ENCODE assay signal across 9 cellular contexts in the genomic region with DNA sequence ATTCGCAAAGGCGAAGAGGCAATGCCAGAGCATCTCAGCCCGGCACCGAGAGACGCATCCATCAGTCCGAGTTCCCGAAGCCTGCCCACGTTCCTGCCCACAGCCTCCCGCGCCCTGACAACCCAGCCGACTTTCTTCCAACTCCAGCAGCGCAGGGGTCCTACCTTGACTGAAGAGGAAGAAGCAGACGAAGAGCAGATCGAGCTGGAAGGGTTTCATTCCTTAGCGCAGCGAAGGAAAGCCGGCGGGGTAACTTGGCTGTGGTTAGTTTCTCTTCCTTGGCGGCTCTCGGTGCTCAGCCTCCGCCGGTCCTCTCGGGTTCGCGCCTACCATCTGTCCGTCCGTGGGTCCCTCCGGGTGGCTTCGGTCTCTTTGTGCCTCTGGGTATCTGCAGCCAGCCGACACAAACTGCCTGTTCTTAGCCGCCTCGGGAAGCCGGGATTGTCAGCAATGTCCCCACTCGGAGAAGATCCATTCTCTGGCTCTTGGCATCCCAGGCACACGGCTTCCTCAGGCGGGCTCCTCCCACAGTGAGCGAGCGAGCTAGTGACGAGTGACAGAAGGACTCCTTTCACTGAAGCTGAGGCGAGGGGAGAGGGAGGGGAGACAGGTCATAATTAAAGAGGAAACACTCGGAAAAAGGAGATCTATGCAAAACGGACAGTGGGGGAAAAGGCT. TPM values are rescaled to one million over a fixed set of nuclear protein-coding genes. Genes with fewer than 3 reads are reported as not detected.
DNase-seq lines count a peak whose midpoint lies in the region; ATAC-seq and TF ChIP-seq lines count a peak whose summit lies in the region.
"Had no signal": no experiment of that assay in that cellular context is flagged by ENCODE, and none has a peak within 500 bp of the region (broad histone marks: within the 10 kb centered on the region; RNA-seq: fewer than 3 reads in every experiment).

Gene KIRREL3 (minus strand): TSS at position 480 of the 678 bp plus-strand sequence.

- H3K4me1 ChIP-seq in heart right ventricle (peaks cover 0 to 18% (median 9%) of the 10 kb centered on the region in 9 donors), lower lobe of right lung (peaks cover 9% of the 10 kb centered on the region)

- DNase-seq in heart right ventricle (peak in 1 of 2 donors; percentile 17), cardiac septum (ENCODE audit: low spot score) (no peak), coronary artery (ENCODE audit: low spot score) (no peak), lower lobe of right lung (no peak), T-helper 9 cell (no peak)
- no peak for DNase-seq in stimulated activated CD4-positive, alpha-beta T cell treated with anti-CD3 and anti-CD28 coated beads, Interleukin-4, amount 100 ng/mL, for 24 hours
- DNase-seq in effector CD4-positive, alpha-beta T cell = no peak
- DNase-seq: activated T-cell treated with anti-CD3 and anti-CD28 coated beads, Interleukin-2, amount 50 U/mL, for 1 hour had no signal

- H3K27ac ChIP-seq in heart right ventricle (no peak within 1 kb of the TSS), coronary artery (no peak within 1 kb of the TSS), lower lobe of right lung (no peak within 1 kb of the TSS)

- intact Hi-C loops in heart right ventricle (cut with DNase I) (loop anchor here in 1 of 10 donors (5.0 kb wide), 1 partner anchor 347 kb away; no protein-coding TSS in a partner anchor), cardiac septum (cut with DNase I) (no loop called here), lower lobe of right lung (cut with DNase I) (no loop called here)

- peak within 1 kb of the TSS in 9 of 10 donors; percentile 4 to 52 (median 39) for H3K4me3 ChIP-seq in heart right ventricle
- H3K4me3 ChIP-seq in coronary artery = peak within 1 kb of the TSS; percentile 65
- H3K4me3 ChIP-seq in lower lobe of right lung = peak within 1 kb of the TSS; percentile 43

- H3K27me3 ChIP-seq in heart right ventricle (peaks cover 13 to 98% (median 92%) of the 10 kb centered on the region in 7 donors), lower lobe of right lung (ENCODE audit: low read depth) (peaks cover 87% of the 10 kb centered on the region)

- H3K9me3 ChIP-seq in heart right ventricle = no peaks in the 10 kb centered on the region
- no peaks in the 10 kb centered on the region for H3K9me3 ChIP-seq in lower lobe of right lung

- TF ChIP-seq CTCF in heart right ventricle (IDR thresholded peaks at IDR 0.05) = no peak
- TF ChIP-seq CTCF in coronary artery (IDR thresholded peaks at IDR 0.05) = no peak
- TF ChIP-seq CTCF in lower lobe of right lung (IDR thresholded peaks at IDR 0.05) = no peak

- ATAC-seq in heart right ventricle (peak in 3 of 8 donors; percentile 37 to 52 (median 43)), lower lobe of right lung (peak in 1 of 2 donors; percentile 25)
- no peak for ATAC-seq in activated CD4-positive, CD25-positive, alpha-beta regulatory T cell treated with anti-CD3 and anti-CD28 coated beads, Interleukin-2, amount 50 U/mL, for 24 hours

- WGBS in heart right ventricle, 2 donors = 1 to 3% methylated on average over 41 to 42 of the region's 42 CpGs

- H3K36me3 ChIP-seq in heart right ventricle (no peaks in the 10 kb centered on the region), lower lobe of right lung (no peaks in the 10 kb centered on the region)

RNA-seq across cellular contexts. Expression of gene KIRREL3, which starts in this region (rescaled TPM):
- total RNA-seq in heart right ventricle (under 1 TPM; 0.13 to 0.58 (median 0.30) TPM), cardiac septum (0.30 TPM), lower lobe of right lung (0.15 TPM)
- polyA plus RNA-seq in heart right ventricle = under 1 TPM; 0.20 to 0.29 TPM
